In the genomic region with DNA sequence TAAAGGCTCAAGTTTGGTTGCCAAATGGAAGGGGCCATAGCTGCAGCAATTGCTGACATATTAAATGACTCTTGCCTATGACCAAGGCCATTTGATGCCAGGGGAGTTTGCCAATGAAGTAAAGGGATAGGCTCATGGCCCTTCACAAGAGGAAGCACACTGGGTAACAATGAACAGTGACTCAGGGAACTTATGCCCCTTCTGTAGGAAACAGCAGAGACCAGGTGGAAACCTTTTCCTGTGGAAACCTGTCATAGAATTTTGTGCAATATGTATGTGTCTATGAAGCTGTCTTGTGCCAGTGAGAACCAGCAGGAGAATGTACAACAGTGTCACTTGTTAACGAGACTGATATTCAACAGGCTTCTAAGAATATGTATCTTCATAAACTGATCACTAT, we compare ENCODE assay signal across 20 cellular contexts.
"Had no signal": no experiment of that assay in that cellular context is flagged by ENCODE, and none has a peak within 500 bp of the region (broad histone marks: within the 10 kb centered on the region; RNA-seq: fewer than 3 reads in every experiment).

No MANE protein-coding gene starts in this region.

- FAIRE-seq: small intestine had no signal

- H3K4me1 Mint-ChIP-seq: mesothelial cell of epicardium, neural crest cell had no signal

- H3K4me3 Mint-ChIP-seq: mesothelial cell of epicardium, natural killer cell, neural crest cell had no signal

- ATAC-seq: left colon, left ventricle myocardium superior, natural killer cell, upper lobe of right lung had no signal

- H3K9me3 Mint-ChIP-seq: mesothelial cell of epicardium, natural killer cell, neural crest cell had no signal

- H3K36me3 Mint-ChIP-seq: mesothelial cell of epicardium, natural killer cell had no signal

- H3K27ac Mint-ChIP-seq: mesothelial cell of epicardium, natural killer cell had no signal

- H3K4me3 ChIP-seq: colonic mucosa, esophagus squamous epithelium, hepatocyte, lung, right atrium auricular region, tibial nerve, upper lobe of right lung, vagina had no signal

- DNase-seq: colonic mucosa; effector CD4-positive, alpha-beta T cell; esophagus squamous epithelium; foreskin fibroblast; head of caudate nucleus; left colon; left ventricle myocardium superior; natural killer cell; posterior cingulate gyrus; small intestine; stimulated activated CD4-positive, alpha-beta T cell treated with anti-CD3 and anti-CD28 coated beads, Interleukin-12 subunit alpha, Interleukin-12 subunit beta, amount 100 ng/mL, for 4 hours; stimulated activated naive CD4-positive, alpha-beta T cell treated with Interleukin-2 at 50 U/mL for 16 hours; upper lobe of right lung had no signal
